20 cellular contexts compared by ENCODE assay signal in genomic region chr11:17954395-17955252, GRCh38. TPM values are rescaled to one million over a fixed set of nuclear protein-coding genes. Genes with fewer than 3 reads are reported as not detected.
A peak's percentile ranks its signal among the peaks of the same experiment; 100 is the strongest.
DNase-seq lines count a peak whose midpoint lies in the region; ATAC-seq and TF ChIP-seq lines count a peak whose summit lies in the region.
"Had no signal": no experiment of that assay in that cellular context is flagged by ENCODE, and none has a peak within 500 bp of the region (broad histone marks: within the 10 kb centered on the region; RNA-seq: fewer than 3 reads in every experiment).

No MANE protein-coding gene starts in this region.

- TF ChIP-seq CTCF in type B pancreatic cell (conservative IDR thresholded peaks at IDR 0.05): no peak

- peaks cover 10% of the 10 kb centered on the region for H3K36me3 Mint-ChIP-seq in type B pancreatic cell
- peaks cover 55% of the 10 kb centered on the region for H3K36me3 Mint-ChIP-seq in activated CD4-positive, alpha-beta T cell treated with anti-CD3 and anti-CD28 coated beads for 36 hours (ENCODE audit: low read depth)

- H3K27ac Mint-ChIP-seq in type B pancreatic cell: no peak overlapping the region
- H3K27ac Mint-ChIP-seq in activated CD4-positive, alpha-beta T cell treated with anti-CD3 and anti-CD28 coated beads for 36 hours: no peak overlapping the region
- H3K27ac Mint-ChIP-seq: activated CD8-positive, alpha-beta memory T cell treated with anti-CD3 and anti-CD28 coated beads, Interleukin-2, amount 10 ng/mL, durations not matched to agents 7 days and 5 days; memory B cell; T-cell had no signal

- H3K27me3 Mint-ChIP-seq in type B pancreatic cell: no peaks in the 10 kb centered on the region
- no peaks in the 10 kb centered on the region for H3K27me3 Mint-ChIP-seq in activated CD4-positive, alpha-beta T cell treated with anti-CD3 and anti-CD28 coated beads for 36 hours
- H3K27me3 Mint-ChIP-seq: activated CD8-positive, alpha-beta memory T cell treated with anti-CD3 and anti-CD28 coated beads, Interleukin-2, amount 10 ng/mL, durations not matched to agents 7 days and 5 days; memory B cell; T-cell had no signal

- intact Hi-C loops in activated CD4-positive, alpha-beta T cell treated with anti-CD3 and anti-CD28 coated beads for 36 hours (cut with DNase I, micrococcal nuclease): no loop called here

- H3K4me3 Mint-ChIP-seq in type B pancreatic cell: no peak overlapping the region
- no peak overlapping the region for H3K4me3 Mint-ChIP-seq in activated CD4-positive, alpha-beta T cell treated with anti-CD3 and anti-CD28 coated beads for 36 hours
- H3K4me3 Mint-ChIP-seq: activated CD8-positive, alpha-beta memory T cell treated with anti-CD3 and anti-CD28 coated beads, Interleukin-2, amount 10 ng/mL, durations not matched to agents 7 days and 5 days; memory B cell; T-cell had no signal

- H3K4me1 Mint-ChIP-seq in type B pancreatic cell (ENCODE audit: unreplicated experiment): peaks cover 6% of the 10 kb centered on the region
- H3K4me1 Mint-ChIP-seq in activated CD4-positive, alpha-beta T cell treated with anti-CD3 and anti-CD28 coated beads for 36 hours: no peaks in the 10 kb centered on the region
- H3K4me1 Mint-ChIP-seq: activated CD8-positive, alpha-beta memory T cell treated with anti-CD3 and anti-CD28 coated beads, Interleukin-2, amount 10 ng/mL, durations not matched to agents 7 days and 5 days; memory B cell; T-cell had no signal

- DNase-seq in SIG-M5 treated with dmso at 0.1 percent for 504 hours (lab: John Stamatoyannopoulos, UW; ENCODE audit: unreplicated experiment): peak; percentile 25
- DNase-seq in SIG-M5 (lab: John Stamatoyannopoulos, UW): no peak
- DNase-seq in cerebellum (ENCODE audit: low spot score): peak; percentile 36
- DNase-seq in hepatic stellate cell (ENCODE audit: low spot score): peak; percentile 4
- DNase-seq in type B pancreatic cell (ENCODE audit: extremely low spot score, unreplicated experiment): no peak
- DNase-seq in activated CD4-positive, alpha-beta T cell treated with anti-CD3 and anti-CD28 coated beads for 36 hours: no peak
- no peak for DNase-seq in LoVo (ENCODE audit: low spot score)
- DNase-seq: activated CD8-positive, alpha-beta memory T cell treated with anti-CD3 and anti-CD28 coated beads, Interleukin-2, amount 10 ng/mL, durations not matched to agents 7 days and 5 days; activated gamma-delta T cell treated with Interleukin-2 at 50 U/mL for 16 hours; brain microvascular endothelial cell; DMS79; effector CD8-positive, alpha-beta T cell; NCI-H2081; NCI-H69; stimulated activated CD4-positive, alpha-beta T cell treated with anti-CD3 and anti-CD28 coated beads, Interleukin-4, amount 100 ng/mL, for 24 hours; T-cell; trophoblast cell had no signal

- POLR2A ChIA-PET in activated CD4-positive, alpha-beta T cell treated with anti-CD3 and anti-CD28 coated beads for 36 hours (lab: Charles Lee): no interaction called here

- ATAC-seq in activated CD4-positive, alpha-beta T cell treated with anti-CD3 and anti-CD28 coated beads for 36 hours: no peak
- ATAC-seq: activated CD8-positive, alpha-beta memory T cell treated with anti-CD3 and anti-CD28 coated beads, Interleukin-2, amount 10 ng/mL, durations not matched to agents 7 days and 5 days; T-cell had no signal

- peak overlapping the region; percentile 45 for H3K27ac ChIP-seq in temporal lobe (ENCODE audit: low read depth, low read length)
- H3K27ac ChIP-seq: 22Rv1, brain microvascular endothelial cell had no signal

- CTCF ChIA-PET in activated CD4-positive, alpha-beta T cell treated with anti-CD3 and anti-CD28 coated beads for 36 hours (lab: Charles Lee): interaction anchor here (0.6 kb wide), 1 partner anchor 817 kb away, joined by 3 read pairs; no protein-coding TSS in a partner anchor

- no peaks in the 10 kb centered on the region for H3K9me3 Mint-ChIP-seq in type B pancreatic cell
- H3K9me3 Mint-ChIP-seq in activated CD4-positive, alpha-beta T cell treated with anti-CD3 and anti-CD28 coated beads for 36 hours (ENCODE audit: low read depth): no peaks in the 10 kb centered on the region
- H3K9me3 Mint-ChIP-seq: memory B cell, T-cell had no signal

RNA-seq across cellular contexts. Expression of gene SERGEF, which starts 58.2 kb away (rescaled TPM):
- total RNA-seq in cerebellum (23.5 TPM), temporal lobe (41.1 TPM), type B pancreatic cell (ENCODE audit: low replicate concordance) (26.4 and 27.1 TPM in 2 replicates)
- 10 to 100 TPM; 47.5 to 57.5 TPM for total RNA-seq in activated CD4-positive, alpha-beta T cell treated with anti-CD3 and anti-CD28 coated beads for 36 hours

Comparison
In these comparisons a context has a peak if more than half of its experiments do, and no peak if none do; other contexts are left out.
1. DNase-seq: peak in SIG-M5 treated with dmso at 0.1 percent for 504 hours (single experiment), cerebellum (single experiment) and hepatic stellate cell (single experiment); none in SIG-M5 (single experiment), type B pancreatic cell (single experiment), activated CD4-positive, alpha-beta T cell treated with anti-CD3 and anti-CD28 coated beads for 36 hours (single experiment) and LoVo (single experiment).